ENCODE assay signal across 14 cellular contexts in genomic region chr4:182533948-182534347, GRCh38.
DNase-seq lines count a peak whose midpoint lies in the region; ATAC-seq and TF ChIP-seq lines count a peak whose summit lies in the region.
"Had no signal": no experiment of that assay in that cellular context is flagged by ENCODE, and none has a peak within 500 bp of the region (broad histone marks: within the 10 kb centered on the region; RNA-seq: fewer than 3 reads in every experiment).

No MANE protein-coding gene starts in this region.

- WGBS in gastroesophageal sphincter (ENCODE audit: low coverage in 1 of 2), 2 donors = 36 to 71% methylated on average over 1 of the region's 1 CpG

- H3K79me2 ChIP-seq in fibroblast of lung (ENCODE audit: control insufficient read depth, insufficient read depth, low read length) = no peaks in the 10 kb centered on the region

- H3K36me3 ChIP-seq in fibroblast of lung (ENCODE audit: control insufficient read depth, insufficient read depth, low read length) = no peaks in the 10 kb centered on the region
- no peaks in the 10 kb centered on the region for H3K36me3 ChIP-seq in skeletal muscle satellite cell (ENCODE audit: insufficient read depth, low read length)
- no peaks in the 10 kb centered on the region for H3K36me3 ChIP-seq in gastroesophageal sphincter

- ATAC-seq in gastroesophageal sphincter (no peak), HG03095 (IDR thresholded peaks at IDR 0.05; ENCODE audit: unreplicated experiment) (no peak), HG03469 (IDR thresholded peaks at IDR 0.05; ENCODE audit: unreplicated experiment) (no peak)
- ATAC-seq: GM23338; natural killer cell treated with Interleukin-12 subunit alpha and Interleukin-12 subunit beta and Interleukin-15 and Interleukin-18, amount 100 ng/mL, for 72 hours had no signal

- no peak for TF ChIP-seq EP300 in gastroesophageal sphincter (IDR thresholded peaks at IDR 0.05)

- no peak overlapping the region for H2AFZ ChIP-seq in fibroblast of lung (ENCODE audit: low read length)
- H2AFZ ChIP-seq: GM23338 had no signal

- H3K4me3 ChIP-seq in fibroblast of lung (replicated peaks in 1 of 4; ENCODE audit: control extremely low read depth in 1 of 4, insufficient read depth in 1 of 4, low read depth in 3 of 4, low read length in 4 of 4) (no peak overlapping the region), skeletal muscle satellite cell (ENCODE audit: low read length) (no peak overlapping the region), gastroesophageal sphincter (no peak overlapping the region)
- H3K4me3 ChIP-seq: GM23338, lung, SK-N-MC had no signal

- H3K4me2 ChIP-seq in fibroblast of lung (ENCODE audit: extremely low read depth, insufficient read depth, low read length) (no peak overlapping the region), skeletal muscle satellite cell (ENCODE audit: low read length) (peak overlapping the region; percentile 5)
- H3K4me2 ChIP-seq: GM23338 had no signal

- H3K4me1 ChIP-seq in fibroblast of lung (ENCODE audit: control insufficient read depth, extremely low read depth, insufficient read depth, low read length) (no peaks in the 10 kb centered on the region), skeletal muscle satellite cell (ENCODE audit: control insufficient read depth, insufficient read depth, low read length) (peaks cover 18% of the 10 kb centered on the region), gastroesophageal sphincter (peaks cover 0 to 16% (median 0%) of the 10 kb centered on the region in 3 donors)

- H3K27ac ChIP-seq in fibroblast of lung (ENCODE audit: insufficient read depth, low read length) = no peak overlapping the region
- no peak overlapping the region for H3K27ac ChIP-seq in gastroesophageal sphincter
- H3K27ac ChIP-seq: SK-N-MC, VCaP had no signal

- DNase-seq in HPDE6-E6E7 (ENCODE audit: extremely low spot score) (peak; percentile 58), SW480 (ENCODE audit: low spot score) (peak; percentile 57), fibroblast of lung (ENCODE audit: low read depth in 2 of 2) (peak; percentile 38 to 78)
- DNase-seq: activated gamma-delta T cell treated with Interleukin-2 at 50 U/mL for 16 hours; CD4-positive, alpha-beta T cell had no signal

- H3K9ac ChIP-seq in fibroblast of lung (ENCODE audit: insufficient read depth, low read length) = no peak overlapping the region
- no peak overlapping the region for H3K9ac ChIP-seq in skeletal muscle satellite cell (ENCODE audit: low read depth, low read length)

- no peaks in the 10 kb centered on the region for H4K20me1 ChIP-seq in fibroblast of lung (ENCODE audit: control insufficient read depth, extremely low read depth, insufficient read depth, low read length)

- H3K27me3 ChIP-seq in fibroblast of lung (ENCODE audit: control insufficient read depth, insufficient read depth, low read length) (no peaks in the 10 kb centered on the region), skeletal muscle satellite cell (ENCODE audit: control insufficient read depth, insufficient read depth, low read length) (no peaks in the 10 kb centered on the region), gastroesophageal sphincter (no peaks in the 10 kb centered on the region)

- no peak for TF ChIP-seq POLR2A in gastroesophageal sphincter (IDR thresholded peaks at IDR 0.05)

- TF ChIP-seq CTCF in fibroblast of lung (conservative IDR thresholded peaks at IDR 0.05 in 1 of 2, IDR thresholded peaks at IDR 0.05 in 1 of 2; ENCODE audit: low read depth in 1 of 2, low read length in 2 of 2) (no peak), gastroesophageal sphincter (IDR thresholded peaks at IDR 0.05) (no peak)

- H3K9me3 ChIP-seq in fibroblast of lung (ENCODE audit: control insufficient read depth, insufficient read depth, low read depth, low read length) (no peaks in the 10 kb centered on the region), skeletal muscle satellite cell (replicated peaks; ENCODE audit: low read length) (no peaks in the 10 kb centered on the region), gastroesophageal sphincter (no peaks in the 10 kb centered on the region)
